27 cellular contexts compared by ENCODE assay signal in genomic region chr11:19923631-19924030, GRCh38.
"Had no signal": no experiment of that assay in that cellular context is flagged by ENCODE, and none has a peak within 500 bp of the region (broad histone marks: within the 10 kb centered on the region; RNA-seq: fewer than 3 reads in every experiment).

No MANE protein-coding gene starts in this region.

- DNase-seq: activated CD4-positive, alpha-beta T cell treated with anti-CD3 and anti-CD28 coated beads, Interleukin-2, amount 10 ng/mL, durations not matched to agents 24 days and 14 days; activated CD4-positive, alpha-beta T cell treated with anti-CD3 and anti-CD28 coated beads, Interleukin-2, amount 50 U/mL, for 4 hours; activated CD8-positive, alpha-beta T cell treated with anti-CD3 and anti-CD28 coated beads for 36 hours; activated gamma-delta T cell; activated naive CD4-positive, alpha-beta T cell treated with Interleukin-2 at 50 U/mL for 16 hours; activated T-cell treated with anti-CD3 and anti-CD28 coated beads, Interleukin-2, amount 50 U/mL, for 24 hours; adrenal gland; central memory CD4-positive, alpha-beta T cell; Karpas-422; KBM-7; MG63; NCI-H1048; NCI-H1105 treated with DMSO at 0.1 percent for 48 hours; NCI-H1436; NCI-H1694; NCI-H2029; NCI-H345; NCI-H524 treated with DMSO at 0.1 percent for 48 hours; PC-9; SIG-M5 had no signal

- H3K36me3 ChIP-seq: adrenal gland had no signal

- H2AFZ ChIP-seq: PC-9 had no signal

- H3K27ac Mint-ChIP-seq: activated CD4-positive, alpha-beta T cell treated with anti-CD3 and anti-CD28 coated beads, Interleukin-2, amount 10 ng/mL, durations not matched to agents 24 days and 14 days; activated CD8-positive, alpha-beta T cell treated with anti-CD3 and anti-CD28 coated beads for 36 hours; activated naive CD4-positive, alpha-beta T cell treated with anti-CD3 and anti-CD28 coated beads, Interleukin-2, amount 50 U/mL, for 72 hours; activated T-cell treated with anti-CD3 and anti-CD28 coated beads, Interleukin-2, amount 50 U/mL, for 24 hours; activated T-helper 2 cell treated with anti-CD3 and anti-CD28 coated beads, Interferon-gamma antibody, Interleukin-2, Interleukin-4, amounts not matched to agents 10 μg/mL and 5 μg/mL and 100 μg/mL, durations not matched to agents 14 hours and 24 hours and 36 hours; T-helper 1 cell treated with Interleukin-12 subunit alpha and Interleukin-12 subunit beta and Interleukin-4 antibody, amounts not matched to agents 30 μg/mL and 1 μg/mL, for 36 hours; T-helper 2 cell treated with Interferon-gamma antibody and Interleukin-4, amounts not matched to agents 5 μg/mL and 100 μg/mL, for 36 hours had no signal

- H3K4me3 ChIP-seq: adrenal gland, MG63, PC-9 had no signal

- H3K4me1 Mint-ChIP-seq: activated CD4-positive, alpha-beta T cell treated with anti-CD3 and anti-CD28 coated beads, Interleukin-2, amount 10 ng/mL, durations not matched to agents 24 days and 14 days had no signal

- H3K27ac ChIP-seq: adrenal gland, RWPE1 had no signal

- H3K27me3 ChIP-seq: adrenal gland, MG63 had no signal

- H3K9me3 Mint-ChIP-seq: activated CD4-positive, alpha-beta T cell treated with anti-CD3 and anti-CD28 coated beads, Interleukin-2, amount 10 ng/mL, durations not matched to agents 24 days and 14 days; activated CD8-positive, alpha-beta T cell treated with anti-CD3 and anti-CD28 coated beads for 36 hours; activated naive CD4-positive, alpha-beta T cell treated with anti-CD3 and anti-CD28 coated beads, Interleukin-2, amount 50 U/mL, for 72 hours; activated T-cell treated with anti-CD3 and anti-CD28 coated beads, Interleukin-2, amount 50 U/mL, for 24 hours; activated T-helper 2 cell treated with anti-CD3 and anti-CD28 coated beads, Interferon-gamma antibody, Interleukin-2, Interleukin-4, amounts not matched to agents 10 μg/mL and 5 μg/mL and 100 μg/mL, durations not matched to agents 14 hours and 24 hours and 36 hours; brain; T-helper 1 cell treated with Interleukin-12 subunit alpha and Interleukin-12 subunit beta and Interleukin-4 antibody, amounts not matched to agents 30 μg/mL and 1 μg/mL, for 36 hours; T-helper 2 cell treated with Interferon-gamma antibody and Interleukin-4, amounts not matched to agents 5 μg/mL and 100 μg/mL, for 36 hours had no signal

- H3K4me1 ChIP-seq: adrenal gland had no signal

- ATAC-seq: activated CD8-positive, alpha-beta T cell treated with anti-CD3 and anti-CD28 coated beads for 36 hours; activated naive CD4-positive, alpha-beta T cell treated with anti-CD3 and anti-CD28 coated beads, Interleukin-2, amount 50 U/mL, for 72 hours; Right ventricle myocardium inferior had no signal

- H3K4me3 Mint-ChIP-seq: activated CD4-positive, alpha-beta T cell treated with anti-CD3 and anti-CD28 coated beads, Interleukin-2, amount 10 ng/mL, durations not matched to agents 24 days and 14 days; activated CD8-positive, alpha-beta T cell treated with anti-CD3 and anti-CD28 coated beads for 36 hours; activated T-cell treated with anti-CD3 and anti-CD28 coated beads, Interleukin-2, amount 50 U/mL, for 24 hours; T-helper 1 cell treated with Interleukin-12 subunit alpha and Interleukin-12 subunit beta and Interleukin-4 antibody, amounts not matched to agents 30 μg/mL and 1 μg/mL, for 36 hours; T-helper 2 cell treated with Interferon-gamma antibody and Interleukin-4, amounts not matched to agents 5 μg/mL and 100 μg/mL, for 36 hours had no signal

- H3K9me3 ChIP-seq: adrenal gland, MG63 had no signal
